Comparison of ENCODE assay signal across 19 cellular contexts in genomic region chr20:19922716-19923115, GRCh38.
DNase-seq lines count a peak whose midpoint lies in the region; ATAC-seq and TF ChIP-seq lines count a peak whose summit lies in the region.
"Had no signal": no experiment of that assay in that cellular context is flagged by ENCODE, and none has a peak within 500 bp of the region (broad histone marks: within the 10 kb centered on the region; RNA-seq: fewer than 3 reads in every experiment).

No MANE protein-coding gene starts in this region.

- H2AFZ ChIP-seq in GM23338: no peak overlapping the region

- no peak overlapping the region for H3K4me2 ChIP-seq in GM23338
- H3K4me2 ChIP-seq: KMS-11 had no signal

- POLR2A ChIA-PET in WTC11 (lab: Charles Lee): no interaction called here

- H3K4me3 ChIP-seq in GM23338 (no peak overlapping the region), psoas muscle (no peak overlapping the region)

- no peak overlapping the region for H3K27ac ChIP-seq in GM23338 (ENCODE audit: low read depth)
- peak overlapping the region; percentile 91 for H3K27ac ChIP-seq in psoas muscle
- H3K27ac ChIP-seq: KMS-11 had no signal

- intact Hi-C loops in psoas muscle (cut with DNase I): no loop called here

- peak; percentile 25 for DNase-seq in GM23338 (ENCODE audit: low spot score)
- DNase-seq in WTC11 (ENCODE audit: low spot score): no peak
- peak; percentile 55 for DNase-seq in islet precursor cell
- DNase-seq in psoas muscle: no peak
- no peak for DNase-seq in activated CD4-positive, alpha-beta T cell treated with anti-CD3 and anti-CD28 coated beads, Interleukin-2, amount 50 U/mL, for 48 hours
- DNase-seq in globus pallidus (ENCODE audit: low spot score): no peak
- DNase-seq: ACHN, AML-193, DMS153, EL, GOT3, NCI-H1048, NCI-H1436 treated with DMSO at 0.1 percent for 48 hours, NCI-H2029 treated with DMSO at 0.1 percent for 48 hours, NCI-H2171 treated with DMSO at 0.1 percent for 48 hours, NCI-H446 treated with DMSO at 0.1 percent for 48 hours had no signal

- H3F3A ChIP-seq in GM23338 (replicated peaks; ENCODE audit: low read depth): no peaks in the 10 kb centered on the region

- TF ChIP-seq CTCF in GM23338 (conservative IDR thresholded peaks at IDR 0.05; ENCODE audit: low read depth in 2 of 2): no peak
- no peak for TF ChIP-seq CTCF in WTC11 (IDR thresholded peaks at IDR 0.05)
- no peak for TF ChIP-seq CTCF in psoas muscle (IDR thresholded peaks at IDR 0.05)

- H3K36me3 Mint-ChIP-seq in GM23338 (ENCODE audit: low read depth) (no peaks in the 10 kb centered on the region), WTC11 (no peaks in the 10 kb centered on the region)

- CTCF ChIA-PET in WTC11 (lab: Charles Lee): interaction anchor here (1.0 kb wide), 1 partner anchor 75 kb away, joined by 3 read pairs; no protein-coding TSS in a partner anchor

- H3K9me3 Mint-ChIP-seq in GM23338 (no peaks in the 10 kb centered on the region), WTC11 (no peaks in the 10 kb centered on the region)

- no peak overlapping the region for H3K27ac Mint-ChIP-seq in GM23338
- H3K27ac Mint-ChIP-seq in WTC11: no peak overlapping the region

- H3K27me3 Mint-ChIP-seq in GM23338 (ENCODE audit: insufficient read depth, low read depth, poor library complexity) (no peaks in the 10 kb centered on the region), WTC11 (ENCODE audit: low read depth) (no peaks in the 10 kb centered on the region)

- ATAC-seq in GM23338: no peak
- peak; percentile 49 for ATAC-seq in WTC11
- ATAC-seq in psoas muscle: no peak
- ATAC-seq in GM21515 (IDR thresholded peaks at IDR 0.05; ENCODE audit: unreplicated experiment): no peak

- H3K9me3 ChIP-seq in psoas muscle: no peaks in the 10 kb centered on the region

- no peaks in the 10 kb centered on the region for H3K4me1 ChIP-seq in GM23338 (ENCODE audit: insufficient read depth)
- H3K4me1 ChIP-seq in psoas muscle: peaks cover 48% of the 10 kb centered on the region

- H3K27me3 ChIP-seq in GM23338 (ENCODE audit: insufficient read depth) (no peaks in the 10 kb centered on the region), psoas muscle (ENCODE audit: insufficient read depth in 3 of 3, low read length in 2 of 3) (no peaks in the 10 kb centered on the region)

- no peaks in the 10 kb centered on the region for H3K9me2 ChIP-seq in GM23338 (ENCODE audit: insufficient read depth)

- H4K20me1 ChIP-seq in GM23338 (replicated peaks; ENCODE audit: insufficient read depth): no peaks in the 10 kb centered on the region

- H3K4me3 Mint-ChIP-seq in GM23338 (no peak overlapping the region), WTC11 (no peak overlapping the region)
- H3K4me3 Mint-ChIP-seq: CD14-positive monocyte had no signal

- WGBS in psoas muscle, 3 donors: 54 to 63% (median 57%) methylated on average over 7 of the region's 7 CpGs

- peaks cover 6% of the 10 kb centered on the region for H3K4me1 Mint-ChIP-seq in GM23338
- H3K4me1 Mint-ChIP-seq in WTC11: peaks cover 13% of the 10 kb centered on the region

- H3K36me3 ChIP-seq in GM23338 (ENCODE audit: insufficient read depth) (no peaks in the 10 kb centered on the region), psoas muscle (ENCODE audit: insufficient read depth in 1 of 2, low read depth in 1 of 2) (no peaks in the 10 kb centered on the region)

- no peaks in the 10 kb centered on the region for H3K79me2 ChIP-seq in GM23338 (replicated peaks; ENCODE audit: insufficient read depth)

TF ChIP-seq in GM23338, 12 proteins besides CTCF, POLR2A, EP300 and RAD21 (continues in another document):
- TF ChIP-seq STAT1 (IDR thresholded peaks at IDR 0.05; ENCODE audit: unreplicated experiment): no peak
- no peak for TF ChIP-seq ETS1 (IDR thresholded peaks at IDR 0.05)
- TF ChIP-seq CREB1 (CRISPR knock-in tag; IDR thresholded peaks at IDR 0.05; ENCODE audit: low read depth): no peak

TF ChIP-seq in WTC11, 78 proteins besides CTCF, POLR2A, EP300 and RAD21 (continues in another document):
- no peak for TF ChIP-seq ETV6 (CRISPR knock-in tag; IDR thresholded peaks at IDR 0.05)
- TF ChIP-seq NR2C2 (CRISPR knock-in tag; IDR thresholded peaks at IDR 0.05): no peak
- no peak for TF ChIP-seq CREM (CRISPR knock-in tag; IDR thresholded peaks at IDR 0.05)
- no peak for TF ChIP-seq ERG (CRISPR knock-in tag; IDR thresholded peaks at IDR 0.05)
- TF ChIP-seq ZNF281 (CRISPR knock-in tag; IDR thresholded peaks at IDR 0.05): no peak
- TF ChIP-seq CDX4 (CRISPR knock-in tag; IDR thresholded peaks at IDR 0.05; ENCODE audit: borderline replicate concordance): no peak
- TF ChIP-seq SMAD4 (CRISPR knock-in tag; IDR thresholded peaks at IDR 0.05): no peak
- TF ChIP-seq ZNF121 (CRISPR knock-in tag; IDR thresholded peaks at IDR 0.05): no peak
- TF ChIP-seq ZNF423 (CRISPR knock-in tag; IDR thresholded peaks at IDR 0.05): no peak
- TF ChIP-seq MLX (CRISPR knock-in tag; IDR thresholded peaks at IDR 0.05): no peak
- no peak for TF ChIP-seq IRF2 (CRISPR knock-in tag; IDR thresholded peaks at IDR 0.05; ENCODE audit: borderline replicate concordance, low read depth)
- TF ChIP-seq, protein P1, sequence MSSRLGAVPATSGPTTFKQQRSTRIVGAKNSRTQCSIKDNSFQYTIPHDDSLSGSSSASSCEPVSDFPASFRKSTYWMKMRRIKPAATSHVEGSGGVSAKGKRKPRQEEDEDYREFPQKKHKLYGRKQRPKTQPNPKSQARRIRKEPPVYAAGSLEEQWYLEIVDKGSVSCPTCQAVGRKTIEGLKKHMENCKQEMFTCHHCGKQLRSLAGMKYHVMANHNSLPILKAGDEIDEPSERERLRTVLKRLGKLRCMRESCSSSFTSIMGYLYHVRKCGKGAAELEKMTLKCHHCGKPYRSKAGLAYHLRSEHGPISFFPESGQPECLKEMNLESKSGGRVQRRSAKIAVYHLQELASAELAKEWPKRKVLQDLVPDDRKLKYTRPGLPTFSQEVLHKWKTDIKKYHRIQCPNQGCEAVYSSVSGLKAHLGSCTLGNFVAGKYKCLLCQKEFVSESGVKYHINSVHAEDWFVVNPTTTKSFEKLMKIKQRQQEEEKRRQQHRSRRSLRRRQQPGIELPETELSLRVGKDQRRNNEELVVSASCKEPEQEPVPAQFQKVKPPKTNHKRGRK (CRISPR knock-in tag; IDR thresholded peaks at IDR 0.05; ENCODE audit: borderline replicate concordance): no peak
- TF ChIP-seq CREB1 (CRISPR knock-in tag; IDR thresholded peaks at IDR 0.05): no peak
- TF ChIP-seq ATF3 (CRISPR knock-in tag; conservative IDR thresholded peaks at IDR 0.05): no peak
- TF ChIP-seq USF1 (CRISPR knock-in tag; IDR thresholded peaks at IDR 0.05): no peak
- TF ChIP-seq NFYB (CRISPR knock-in tag; conservative IDR thresholded peaks at IDR 0.05; ENCODE audit: low read depth): no peak

Comparison
In these comparisons a context has a peak if more than half of its experiments do, and no peak if none do; other contexts are left out.
1. DNase-seq: peak in GM23338 (single experiment) and islet precursor cell (single experiment); none in WTC11 (single experiment), psoas muscle (0 of 2), activated CD4-positive, alpha-beta T cell treated with anti-CD3 and anti-CD28 coated beads, Interleukin-2, amount 50 U/mL, for 48 hours (0 of 2) and globus pallidus (single experiment).